Comparison of ENCODE assay signal across 11 cellular contexts in the genomic region with DNA sequence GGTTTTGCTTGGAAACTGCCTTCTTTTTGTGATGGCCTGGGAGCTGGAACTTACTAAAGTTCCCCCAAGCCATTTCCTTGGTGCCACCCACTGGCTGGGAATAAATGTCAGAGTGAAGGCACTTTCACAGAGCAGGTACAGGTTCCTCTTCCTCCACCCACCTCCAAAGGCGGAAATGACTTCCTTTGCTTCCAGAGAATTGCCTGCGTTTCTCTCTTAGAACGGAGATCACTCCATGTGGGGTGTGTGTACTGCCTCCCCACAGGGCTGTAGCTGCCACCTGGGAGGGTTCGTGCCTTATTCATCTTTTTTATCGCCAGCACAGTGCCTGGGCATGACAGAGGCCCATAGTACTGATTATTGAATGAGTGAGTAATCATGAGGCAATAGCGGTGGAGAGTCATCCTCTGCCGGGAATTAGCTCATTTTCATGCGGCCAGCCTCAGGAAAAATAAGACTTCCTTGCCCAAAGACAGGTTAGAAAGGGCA. TPM values are rescaled to one million over a fixed set of nuclear protein-coding genes. Genes with fewer than 3 reads are reported as not detected.
DNase-seq lines count a peak whose midpoint lies in the region; ATAC-seq, FAIRE-seq and TF ChIP-seq lines count a peak whose summit lies in the region.
"Had no signal": no experiment of that assay in that cellular context is flagged by ENCODE, and none has a peak within 500 bp of the region (broad histone marks: within the 10 kb centered on the region; RNA-seq: fewer than 3 reads in every experiment).

No MANE protein-coding gene starts in this region.

- H3K9me3 ChIP-seq in mammary epithelial cell (replicated peaks; ENCODE audit: insufficient read depth, low read length): no peaks in the 10 kb centered on the region

- ATAC-seq in left colon: peak; percentile 79
- ATAC-seq in GM19395 (IDR thresholded peaks at IDR 0.05; ENCODE audit: unreplicated experiment): no peak

- peak; percentile 92 for FAIRE-seq in HTR-8/SVneo (lab: Jason Lieb, UNC)

- no peaks in the 10 kb centered on the region for H3K79me2 ChIP-seq in mammary epithelial cell (ENCODE audit: insufficient read depth, low read length)

- peaks cover 35% of the 10 kb centered on the region for H3K4me1 ChIP-seq in mammary epithelial cell (ENCODE audit: insufficient read depth, low read length)

- peak; percentile 66 for DNase-seq in AG08395 (ENCODE audit: low spot score)
- peak; percentile 83 for DNase-seq in HTR-8/SVneo (ENCODE audit: insufficient read length, low spot score)
- peak; percentile 98 for DNase-seq in mammary epithelial cell
- no peak for DNase-seq in left colon
- no peak for DNase-seq in stimulated activated CD8-positive, alpha-beta memory T cell treated with anti-CD3 and anti-CD28 coated beads, Interleukin-4, amount 100 ng/mL, for 48 hours
- DNase-seq in activated CD4-positive, alpha-beta T cell treated with anti-CD3 and anti-CD28 coated beads, Interleukin-2, amount 50 U/mL, for 48 hours: no peak
- no peak for DNase-seq in substantia nigra (lab: John Stamatoyannopoulos, UW)
- DNase-seq: activated naive CD4-positive, alpha-beta T cell treated with anti-CD3 and anti-CD28 coated beads, Interleukin-2, amount 10 ng/mL, durations not matched to agents 7 days and 5 days; CD4-positive, CD25-positive, alpha-beta regulatory T cell; NCI-H1436 had no signal

- peak overlapping the region; percentile 40 for H2AFZ ChIP-seq in mammary epithelial cell (ENCODE audit: low read depth, low read length)

- CTCF ChIA-PET in mammary epithelial cell (lab: Charles Lee; ENCODE audit: low non-redundant PET): interaction anchor here (0.5 to 0.7 kb wide), 3 partner anchors 158 to 711 kb away, joined by 3 to 4 read pairs (median 4); no protein-coding TSS in a partner anchor

- no TSS peak for BruUV-seq in mammary epithelial cell (replicated peaks; lab: Mats Ljungman, UMichigan)

- dilution Hi-C loops in mammary epithelial cell (cut with HindIII; ENCODE audit: low sequenced_read_pairs): loop anchor here (5.0 kb wide), 2 partner anchors 34 to 81 kb away; a partner anchor contains a TSS

- peak in 1 of 2 donors; percentile 7 for TF ChIP-seq CTCF in mammary epithelial cell (conservative IDR thresholded peaks at IDR 0.05 in 1 of 2, IDR thresholded peaks at IDR 0.05 in 1 of 2; ENCODE audit: extremely low read depth in 1 of 2, insufficient read depth in 1 of 2, low read depth in 1 of 2, low read length in 2 of 2)

- H3K4me3 ChIP-seq in mammary epithelial cell (replicated peaks in 1 of 3; ENCODE audit: insufficient read depth in 1 of 3, low read depth in 2 of 3, low read length in 3 of 3): no peak overlapping the region

- in situ Hi-C loops in mammary epithelial cell (cut with MboI; ENCODE audit: low sequenced_read_pairs in 2 of 2): no loop called here

- peak overlapping the region; percentile 79 for H3K27ac ChIP-seq in mammary epithelial cell (ENCODE audit: insufficient read depth, low read depth, low read length)
- H3K27ac ChIP-seq in substantia nigra (ENCODE audit: low read depth, low read length, poor library complexity, severe bottlenecking): no peak overlapping the region

- H3K27me3 ChIP-seq in mammary epithelial cell (ENCODE audit: insufficient read depth, low read length): no peaks in the 10 kb centered on the region

- intact Hi-C loops in mammary epithelial cell (cut with micrococcal nuclease): loop anchor here (1.0 kb wide), 2 partner anchors 32 to 78 kb away; a partner anchor contains a TSS
- intact Hi-C loops in left colon (cut with DNase I, micrococcal nuclease): no loop called here

- no peaks in the 10 kb centered on the region for H3K36me3 ChIP-seq in mammary epithelial cell (ENCODE audit: insufficient read depth, low read length)

- H3K9ac ChIP-seq in mammary epithelial cell (ENCODE audit: insufficient read depth, low read length): peak overlapping the region; percentile 38

- peak overlapping the region; percentile 32 for H3K4me2 ChIP-seq in mammary epithelial cell (ENCODE audit: insufficient read depth, low read depth, low read length)

- WGBS in mammary epithelial cell (ENCODE audit: low coverage, missing lambda C conversion rate): 3% methylated on average over 8 of the region's 8 CpGs

- H4K20me1 ChIP-seq in mammary epithelial cell (ENCODE audit: insufficient read depth, low read length): no peaks in the 10 kb centered on the region

RNA-seq across cellular contexts. Expression of a gene that starts 32.2 kb away (rescaled TPM):
- 100 to 1,000 TPM in 1 of 2 donors, 10 to 100 TPM in 1; 38.2 to 133 TPM for total RNA-seq in mammary epithelial cell
- polyA plus RNA-seq in mammary epithelial cell: 58.0 TPM
- 61.2 TPM for polyA minus RNA-seq in mammary epithelial cell
- total RNA-seq in left colon: 10 to 100 TPM in 1 of 2 donors, 1 to 10 TPM in 1; 2.8 to 21.1 TPM

RNA-seq across cellular contexts. Expression of a gene that starts 59.2 kb away (rescaled TPM):
- total RNA-seq in mammary epithelial cell (100 to 1,000 TPM in 1 of 2 donors, 10 to 100 TPM in 1; 48.2 to 132 TPM), left colon (10 to 100 TPM; 84.4 to 90.3 TPM)
- 117 TPM for polyA plus RNA-seq in mammary epithelial cell
- 224 TPM for polyA minus RNA-seq in mammary epithelial cell

RNA-seq across cellular contexts. Expression of a gene that starts 59.2 kb away (rescaled TPM):
- total RNA-seq in mammary epithelial cell: 10 to 100 TPM; 27.5 to 94.7 TPM
- 105 TPM for polyA plus RNA-seq in mammary epithelial cell
- 189 TPM for polyA minus RNA-seq in mammary epithelial cell
- total RNA-seq in left colon: 10 to 100 TPM; 20.8 to 22.9 TPM

Comparison
In these comparisons a context has a peak if more than half of its experiments do, and no peak if none do; other contexts are left out.
1. DNase-seq: peak in AG08395 (single experiment), HTR-8/SVneo (single experiment) and mammary epithelial cell (single experiment); none in left colon (0 of 2), stimulated activated CD8-positive, alpha-beta memory T cell treated with anti-CD3 and anti-CD28 coated beads, Interleukin-4, amount 100 ng/mL, for 48 hours (single experiment), activated CD4-positive, alpha-beta T cell treated with anti-CD3 and anti-CD28 coated beads, Interleukin-2, amount 50 U/mL, for 48 hours (0 of 2) and substantia nigra (0 of 49).